ENCODE assay signal across 11 cellular contexts in the genomic region with DNA sequence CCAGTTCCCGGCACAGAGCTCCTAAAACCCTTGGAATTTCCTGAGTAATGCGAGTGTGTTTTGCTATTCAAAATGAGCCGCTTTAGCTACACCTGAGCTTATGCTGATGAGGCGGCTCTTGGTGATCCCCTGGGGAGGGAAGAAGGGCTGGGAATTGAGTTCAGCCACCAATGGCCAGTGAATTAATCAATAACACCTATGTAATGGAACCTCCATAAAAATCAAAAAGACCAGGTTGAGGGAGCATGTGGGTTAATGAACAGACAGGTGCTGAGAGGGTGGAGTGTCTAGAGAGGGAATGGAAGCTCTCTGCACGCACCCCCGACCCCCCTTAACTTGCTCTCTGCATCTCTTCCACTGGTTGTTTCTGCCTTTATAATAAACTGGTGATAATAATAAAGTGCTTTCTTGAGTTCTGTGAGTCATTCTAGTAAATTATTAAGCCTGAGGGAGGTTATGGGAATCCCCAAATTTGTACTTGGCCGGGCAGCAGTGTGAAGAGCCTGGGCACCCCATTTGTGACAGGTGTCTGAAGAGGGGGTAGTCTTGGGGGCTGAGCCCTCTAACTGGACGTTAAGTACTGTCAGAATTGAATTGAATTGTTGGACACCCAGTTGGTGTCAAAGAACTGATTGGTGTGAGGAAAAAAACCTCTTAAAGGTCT. TPM values are rescaled to one million over a fixed set of nuclear protein-coding genes. Genes with fewer than 3 reads are reported as not detected.
DNase-seq lines count a peak whose midpoint lies in the region; ATAC-seq and TF ChIP-seq lines count a peak whose summit lies in the region.
"Had no signal": no experiment of that assay in that cellular context is flagged by ENCODE, and none has a peak within 500 bp of the region (broad histone marks: within the 10 kb centered on the region; RNA-seq: fewer than 3 reads in every experiment).

No MANE protein-coding gene starts in this region.

- H3K27me3 ChIP-seq in iPS-18a (ENCODE audit: control insufficient read depth, insufficient read depth, low read length) (no peaks in the 10 kb centered on the region), tibial nerve (no peaks in the 10 kb centered on the region)
- H3K27me3 ChIP-seq: SJSA1 had no signal

- no peak for TF ChIP-seq EP300 in tibial nerve (IDR thresholded peaks at IDR 0.05)

- no peak for DNase-seq in hypothalamus (lab: John Stamatoyannopoulos, UW)
- DNase-seq in tibial nerve (ENCODE audit: low spot score in 2 of 2), result no peak
- no peak for DNase-seq in left lobe of liver (ENCODE audit: low spot score)
- DNase-seq in activated CD4-positive, CD25-positive, alpha-beta regulatory T cell treated with anti-CD3 and anti-CD28 coated beads, Interleukin-2, amount 50 U/mL, for 72 hours, result no peak
- DNase-seq: glutamatergic neuron had no signal

- H3K9me3 ChIP-seq in ES-I3 (ENCODE audit: control insufficient read depth, insufficient read depth, low read length) (no peaks in the 10 kb centered on the region), iPS-18a (ENCODE audit: control insufficient read depth, low read depth, low read length) (no peaks in the 10 kb centered on the region), tibial nerve (no peaks in the 10 kb centered on the region)
- H3K9me3 ChIP-seq: SJSA1 had no signal

- 52% methylated on average over 8 of the region's 8 CpGs for WGBS in tibial nerve, 2 donors

- peak overlapping the region; percentile 36 for H3K4me3 ChIP-seq in iPS-18a (ENCODE audit: low read length)
- H3K4me3 ChIP-seq in tibial nerve, result no peak overlapping the region
- H3K4me3 ChIP-seq: SJSA1 had no signal

- no peaks in the 10 kb centered on the region for H3K36me3 ChIP-seq in ES-I3 (ENCODE audit: insufficient read depth, low read length)
- H3K36me3 ChIP-seq in iPS-18a (ENCODE audit: control insufficient read depth, low read depth, low read length), result no peaks in the 10 kb centered on the region
- no peaks in the 10 kb centered on the region for H3K36me3 ChIP-seq in tibial nerve
- H3K36me3 ChIP-seq: SJSA1 had no signal

- H3K9ac ChIP-seq in ES-I3 (ENCODE audit: low read depth, low read length), result peak overlapping the region; percentile 47
- no peak overlapping the region for H3K9ac ChIP-seq in iPS-18a (ENCODE audit: low read length)

- no peak for TF ChIP-seq CTCF in tibial nerve (IDR thresholded peaks at IDR 0.05)

- peak; percentile 29 for ATAC-seq in GM21390 (IDR thresholded peaks at IDR 0.05; ENCODE audit: unreplicated experiment)
- ATAC-seq in HG03439 (IDR thresholded peaks at IDR 0.05; ENCODE audit: unreplicated experiment), result peak; percentile 43
- ATAC-seq in left lobe of liver, result no peak

- TF ChIP-seq POLR2A in tibial nerve (IDR thresholded peaks at IDR 0.05), result no peak

- peaks cover 52% of the 10 kb centered on the region for H3K4me1 ChIP-seq in ES-I3 (ENCODE audit: insufficient read depth, low read length)
- H3K4me1 ChIP-seq in iPS-18a (ENCODE audit: control insufficient read depth, low read depth, low read length), result peaks cover 48% of the 10 kb centered on the region
- peaks cover 0 to 13% (median 3%) of the 10 kb centered on the region in 4 donors for H3K4me1 ChIP-seq in tibial nerve

- H3K27ac ChIP-seq in iPS-18a (ENCODE audit: low read length) (no peak overlapping the region), tibial nerve (no peak overlapping the region)
- H3K27ac ChIP-seq: SJSA1 had no signal

RNA-seq across cellular contexts. Expression of a gene that starts 24.7 kb away (rescaled TPM):
- total RNA-seq in tibial nerve (10 to 100 TPM; 21.3 to 29.0 (median 23.1) TPM), left lobe of liver (9.5 TPM)

RNA-seq across cellular contexts. Expression of a gene that starts 36.8 kb away (rescaled TPM):
- total RNA-seq in tibial nerve (10 to 100 TPM; 17.1 to 54.4 (median 35.8) TPM), left lobe of liver (2.0 TPM)
- total RNA-seq: HT1080 had no signal
